27 cellular contexts compared by ENCODE assay signal in the genomic region with DNA sequence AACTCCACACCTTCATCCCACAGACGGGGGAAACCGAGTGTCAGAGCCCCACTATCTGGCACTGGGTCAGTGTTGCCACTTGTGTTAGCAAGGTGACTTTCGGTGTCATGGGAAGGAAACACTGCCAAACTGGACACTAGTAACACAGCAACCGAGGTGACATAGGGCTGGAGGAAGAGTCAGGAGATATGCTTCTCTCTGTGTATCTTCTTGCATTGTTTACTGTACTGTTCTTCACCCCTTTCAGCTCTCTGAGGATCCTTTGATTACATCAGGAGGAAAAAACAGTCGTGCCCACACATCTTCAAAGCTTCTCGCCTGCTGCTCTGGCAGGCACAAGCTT.
DNase-seq lines count a peak whose midpoint lies in the region; ATAC-seq and TF ChIP-seq lines count a peak whose summit lies in the region.
"Had no signal": no experiment of that assay in that cellular context is flagged by ENCODE, and none has a peak within 500 bp of the region (broad histone marks: within the 10 kb centered on the region; RNA-seq: fewer than 3 reads in every experiment).

No MANE protein-coding gene starts in this region.

- H3K27ac Mint-ChIP-seq in brain = peak overlapping the region in 3 of 5 experiments; percentile 44 to 91 (median 67)
- H3K27ac Mint-ChIP-seq: CD4-positive, alpha-beta T cell; GM23338; HFFc6 had no signal

- no peaks in the 10 kb centered on the region for H3K27me3 Mint-ChIP-seq in brain
- H3K27me3 Mint-ChIP-seq: CD4-positive, alpha-beta T cell had no signal

- H3K9me3 Mint-ChIP-seq in brain = peaks cover 0 to 2% (median 0%) of the 10 kb centered on the region in 5 experiments
- H3K9me3 Mint-ChIP-seq: CD4-positive, alpha-beta T cell; GM23338; HFFc6 had no signal

- H3K4me3 ChIP-seq in psoas muscle = no peak overlapping the region
- H3K4me3 ChIP-seq: BLaER1 treated with 17β-estradiol and CSF1 and Interleukin-3, amounts not matched to agents 10 nM and 100 nM; GM12878; GM23338; HAP-1; SJCRH30 had no signal

- no peaks in the 10 kb centered on the region for H3K4me1 ChIP-seq in psoas muscle
- H3K4me1 ChIP-seq: HAP-1, SJCRH30 had no signal

- no peaks in the 10 kb centered on the region for H3K36me3 ChIP-seq in psoas muscle (ENCODE audit: insufficient read depth in 1 of 2, low read depth in 1 of 2)
- H3K36me3 ChIP-seq: BLaER1 treated with 17β-estradiol and CSF1 and Interleukin-3, amounts not matched to agents 10 nM and 100 nM; HAP-1; SJCRH30 had no signal

- no peaks in the 10 kb centered on the region for H3K36me3 Mint-ChIP-seq in brain

- TF ChIP-seq CTCF in brain (conservative IDR thresholded peaks at IDR 0.05) (no peak), psoas muscle (IDR thresholded peaks at IDR 0.05) (no peak)

- DNase-seq in G401 (ENCODE audit: low spot score) = peak; percentile 61
- DNase-seq in left cardiac atrium = no peak
- DNase-seq in psoas muscle = no peak
- no peak for DNase-seq in activated CD8-positive, alpha-beta memory T cell treated with anti-CD3 and anti-CD28 coated beads, Interleukin-2, amount 50 U/mL, for 48 hours
- no peak for DNase-seq in GOT3 (lab: John Stamatoyannopoulos, UW)
- no peak for DNase-seq in HK-2 (ENCODE audit: unreplicated experiment)
- DNase-seq in SKM-1 treated with dmso at 0.1 percent for 144 hours (lab: John Stamatoyannopoulos, UW; ENCODE audit: unreplicated experiment) = no peak
- DNase-seq: CD4-positive, alpha-beta T cell; DMS53; HFFc6; Kasumi-1; NCI-H1092 treated with DMSO at 0.1 percent for 48 hours; NCI-H1436; NCI-H187; NCI-H2081 treated with DMSO at 0.1 percent for 48 hours; NCI-H2171; NCI-H345; NCI-H524; NCI-H748 treated with DMSO at 0.1 percent for 48 hours; SJCRH30 had no signal

- no peak overlapping the region for H3K4me3 Mint-ChIP-seq in brain
- H3K4me3 Mint-ChIP-seq: CD4-positive, alpha-beta T cell; GM23338; HFFc6 had no signal

- no peaks in the 10 kb centered on the region for H3K9me3 ChIP-seq in psoas muscle
- H3K9me3 ChIP-seq: BLaER1 treated with 17β-estradiol and CSF1 and Interleukin-3, amounts not matched to agents 10 nM and 100 nM; HAP-1; SJCRH30 had no signal

- intact Hi-C loops in left cardiac atrium (cut with DNase I) (no loop called here), psoas muscle (cut with DNase I) (no loop called here)

- ATAC-seq in left cardiac atrium (peak; percentile 70 to 72), psoas muscle (peak in 3 of 4 donors; percentile 55 to 77 (median 63))
- ATAC-seq: GM12878, GM23338, SK-N-SH treated with all-trans-retinoic acid at 6 μM for 48 hours had no signal

- H3K4me1 Mint-ChIP-seq in brain = peaks cover 21% of the 10 kb centered on the region

- no peaks in the 10 kb centered on the region for H3K27me3 ChIP-seq in psoas muscle (ENCODE audit: insufficient read depth in 3 of 3, low read length in 2 of 3)
- H3K27me3 ChIP-seq: BLaER1 treated with 17β-estradiol and CSF1 and Interleukin-3, amounts not matched to agents 10 nM and 100 nM; SJCRH30 had no signal

- H3K27ac ChIP-seq in psoas muscle = no peak overlapping the region
- H3K27ac ChIP-seq: BLaER1 treated with 17β-estradiol and CSF1 and Interleukin-3, amounts not matched to agents 10 nM and 100 nM; HL-60; SJCRH30 had no signal

- in situ Hi-C loops in G401 (cut with HindIII; ENCODE audit: low sequenced_read_pairs) = no loop called here

- WGBS in psoas muscle, 3 donors = 51 to 69% (median 51%) methylated on average over 6 of the region's 6 CpGs
